In genomic region chr7:1259621-1260020, GRCh38 we compare ENCODE assay signal across 34 cellular contexts. TPM values are rescaled to one million over a fixed set of nuclear protein-coding genes. Genes with fewer than 3 reads are reported as not detected.
"Had no signal": no experiment of that assay in that cellular context is flagged by ENCODE, and none has a peak within 500 bp of the region (broad histone marks: within the 10 kb centered on the region; RNA-seq: fewer than 3 reads in every experiment).

No MANE protein-coding gene starts in this region.

- H3K4me1 ChIP-seq: body of pancreas, breast epithelium, Peyer's patch had no signal

- H3K4me3 ChIP-seq: body of pancreas, breast epithelium, Peyer's patch had no signal

- DNase-seq: activated B cell treated with CpG ODN at 0.5 μM for 24 hours; activated CD4-positive, alpha-beta memory T cell treated with anti-CD3 and anti-CD28 coated beads for 36 hours; activated CD4-positive, alpha-beta T cell treated with anti-CD3 and anti-CD28 coated beads for 4 hours; activated CD4-positive, alpha-beta T cell treated with anti-CD3 and anti-CD28 coated beads, Interleukin-2, amount 50 U/mL, for 1 hour; activated CD4-positive, CD25-positive, alpha-beta regulatory T cell treated with anti-CD3 and anti-CD28 coated beads, Interleukin-2, amount 50 U/mL, for 72 hours; activated CD8-positive, alpha-beta memory T cell treated with anti-CD3 and anti-CD28 coated beads, Interleukin-2, amount 50 U/mL, for 4 hours; activated effector memory CD4-positive, alpha-beta T cell treated with Interleukin-2 at 50 U/mL for 16 hours; activated naive CD8-positive, alpha-beta T cell treated with anti-CD3 and anti-CD28 coated beads, Interleukin-2, amount 10 ng/mL, durations not matched to agents 7 days and 5 days; activated T-cell treated with anti-CD3 and anti-CD28 coated beads for 4 hours; activated T-cell treated with anti-CD3 and anti-CD28 coated beads, Interleukin-2, amount 50 U/mL, for 48 hours; amygdala; body of pancreas; Kasumi-1; KG1; MM.1S; MV-4-11; NCI-H1092; NCI-H1436 treated with DMSO at 0.1 percent for 48 hours; NCI-H1694 treated with DMSO at 0.1 percent for 48 hours; NCI-H2029; NCI-H345; NCI-H524 treated with DMSO at 0.1 percent for 48 hours; PC-3; Peyer's patch; RPMI8226; SW 1271; T-helper 1 cell; T-helper 2 cell; T-helper 9 cell had no signal

- FAIRE-seq: astrocyte had no signal

- H3K27ac ChIP-seq: body of pancreas, breast epithelium, Peyer's patch, VCaP had no signal

- H3K36me3 ChIP-seq: breast epithelium, Peyer's patch had no signal

- H3K27me3 ChIP-seq: Peyer's patch had no signal

- H3K9me3 ChIP-seq: body of pancreas, breast epithelium, Peyer's patch had no signal

- ATAC-seq: body of pancreas, PC-3 had no signal

RNA-seq across cellular contexts. Expression of gene UNCX, which starts 26.9 kb away (rescaled TPM):
- total RNA-seq: activated B cell treated with CpG ODN at 0.5 μM for 24 hours; activated CD4-positive, alpha-beta memory T cell treated with anti-CD3 and anti-CD28 coated beads for 36 hours; activated naive CD8-positive, alpha-beta T cell treated with anti-CD3 and anti-CD28 coated beads, Interleukin-2, amount 10 ng/mL, durations not matched to agents 7 days and 5 days; astrocyte; body of pancreas; breast epithelium; NCI-H460; PC-3; Peyer's patch had no signal
- polyA plus RNA-seq: adipose tissue had no signal
